In the genomic region with DNA sequence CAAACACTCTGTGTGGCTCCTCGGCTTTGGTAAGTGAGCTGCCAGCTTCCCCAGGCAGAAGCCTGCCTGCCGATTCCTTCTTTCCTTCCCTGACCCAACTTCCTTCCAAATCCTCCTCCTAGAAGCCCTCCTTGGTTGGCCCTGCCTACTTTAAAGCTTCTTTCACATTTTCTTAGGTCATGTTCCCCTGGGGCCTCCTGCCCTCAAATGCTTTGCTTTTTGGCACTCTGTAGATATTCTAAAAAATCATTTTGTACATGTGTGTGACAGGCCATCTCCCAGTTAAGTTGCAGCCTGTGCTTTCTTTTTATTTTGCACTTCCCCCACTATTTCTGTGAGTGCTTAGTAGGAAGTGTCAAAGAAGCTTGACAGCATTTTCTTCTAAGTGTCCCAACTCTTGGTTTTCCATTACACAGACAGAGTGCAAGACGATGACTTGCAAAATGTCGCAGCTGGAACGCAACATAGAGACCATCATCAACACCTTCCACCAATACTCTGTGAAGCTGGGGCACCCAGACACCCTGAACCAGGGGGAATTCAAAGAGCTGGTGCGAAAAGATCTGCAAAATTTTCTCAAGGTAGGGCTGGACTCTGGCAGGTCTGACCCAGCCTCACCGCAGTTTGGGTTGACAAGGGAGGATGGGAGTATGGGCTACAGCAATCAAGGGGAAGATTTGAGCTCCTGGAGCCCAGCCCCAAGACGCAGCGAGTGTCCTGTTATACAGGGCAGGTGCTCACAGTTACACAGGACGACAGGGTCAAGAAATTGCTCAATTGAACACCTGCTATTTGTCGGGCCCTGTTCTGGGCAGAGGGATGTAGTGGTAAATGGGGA, we compare ENCODE assay signal across 13 cellular contexts. TPM values are rescaled to one million over a fixed set of nuclear protein-coding genes. Genes with fewer than 3 reads are reported as not detected.
DNase-seq lines count a peak whose midpoint lies in the region; ATAC-seq, FAIRE-seq and TF ChIP-seq lines count a peak whose summit lies in the region.
"Had no signal": no experiment of that assay in that cellular context is flagged by ENCODE, and none has a peak within 500 bp of the region (broad histone marks: within the 10 kb centered on the region; RNA-seq: fewer than 3 reads in every experiment).

A gene (plus strand): TSS at position 2 of the 838 bp plus-strand sequence. CDS start 430 bp downstream, at position 432.

- no peak within 1 kb of the TSS for H3K9ac ChIP-seq in BLaER1

- H3K27ac ChIP-seq in BLaER1 (no peak within 1 kb of the TSS), RWPE1 (peak within 1 kb of the TSS; percentile 95), osteoblast (ENCODE audit: low read depth, low read length) (no peak within 1 kb of the TSS), caudate nucleus (ENCODE audit: low read depth, low read length) (no peak within 1 kb of the TSS)

- no peak within 1 kb of the TSS for H3K27ac Mint-ChIP-seq in glutamatergic neuron (ENCODE audit: unreplicated experiment)
- H3K27ac Mint-ChIP-seq: WTC11 had no signal

- peaks cover 22% of the 10 kb centered on the region for H3K4me1 ChIP-seq in BLaER1
- H3K4me1 ChIP-seq in osteoblast (ENCODE audit: insufficient read depth, low read length): no peaks in the 10 kb centered on the region

- H3K9me3 Mint-ChIP-seq in glutamatergic neuron (ENCODE audit: unreplicated experiment): peaks cover 10% of the 10 kb centered on the region
- H3K9me3 Mint-ChIP-seq: WTC11 had no signal

- no peak for FAIRE-seq in H54 (lab: Jason Lieb, UNC)
- FAIRE-seq: GM12878 had no signal

- H3K27me3 ChIP-seq in BLaER1 (no peaks in the 10 kb centered on the region), osteoblast (ENCODE audit: insufficient read depth, low read length) (no peaks in the 10 kb centered on the region)

- H3K27me3 Mint-ChIP-seq in glutamatergic neuron (ENCODE audit: unreplicated experiment): peaks cover 13% of the 10 kb centered on the region

- ATAC-seq in HG03025 (IDR thresholded peaks at IDR 0.05; ENCODE audit: low FRiP score, unreplicated experiment): no peak
- ATAC-seq: GM12878, WTC11 had no signal

- no peaks in the 10 kb centered on the region for H3K9me3 ChIP-seq in BLaER1
- H3K9me3 ChIP-seq in osteoblast (ENCODE audit: low read depth, low read length): no peaks in the 10 kb centered on the region

- H3K79me2 ChIP-seq in osteoblast (ENCODE audit: insufficient read depth, low read length): no peaks in the 10 kb centered on the region

- no peak within 1 kb of the TSS for H2AFZ ChIP-seq in osteoblast (ENCODE audit: low read length)

- H3K4me2 ChIP-seq in BLaER1: peak within 1 kb of the TSS; percentile 57
- no peak within 1 kb of the TSS for H3K4me2 ChIP-seq in osteoblast (ENCODE audit: insufficient read depth, low read length)

- H3K36me3 ChIP-seq in BLaER1: no peaks in the 10 kb centered on the region
- no peaks in the 10 kb centered on the region for H3K36me3 ChIP-seq in osteoblast (ENCODE audit: insufficient read depth, low read length)

- H3K4me3 Mint-ChIP-seq in glutamatergic neuron (ENCODE audit: unreplicated experiment): peak within 1 kb of the TSS; percentile 38
- H3K4me3 Mint-ChIP-seq: WTC11 had no signal

- CTCF ChIA-PET in RWPE1 (lab: Yijun Ruan, JAX): interaction anchor here (0.6 to 7.6 kb wide), 9 partner anchors 17 to 1085 kb away, joined by 3 to 143 read pairs (median 3); a partner anchor contains a TSS

- no peak within 1 kb of the TSS for H3K4me3 ChIP-seq in BLaER1
- H3K4me3 ChIP-seq in osteoblast (ENCODE audit: insufficient read depth, low read length): no peak within 1 kb of the TSS
- H3K4me3 ChIP-seq: GM12878 had no signal

- no peaks in the 10 kb centered on the region for H3K36me3 Mint-ChIP-seq in glutamatergic neuron (ENCODE audit: unreplicated experiment)
- H3K36me3 Mint-ChIP-seq: CD4-positive, CD25-positive, alpha-beta regulatory T cell; WTC11 had no signal

- H4K20me1 ChIP-seq in BLaER1 (no peaks in the 10 kb centered on the region), osteoblast (ENCODE audit: insufficient read depth, low read length) (no peaks in the 10 kb centered on the region)

- no peak for DNase-seq in RWPE1 (ENCODE audit: low spot score)
- no peak for DNase-seq in glutamatergic neuron
- DNase-seq in osteoblast (ENCODE audit: insufficient read length, low spot score, missing footprints): peak; percentile 68
- no peak for DNase-seq in caudate nucleus (lab: John Stamatoyannopoulos, UW)
- DNase-seq in H54 (ENCODE audit: insufficient read length, low spot score): no peak
- DNase-seq in NCI-H2171 (lab: John Stamatoyannopoulos, UW): no peak
- DNase-seq: CD4-positive, CD25-positive, alpha-beta regulatory T cell; hippocampal formation; NCI-H446 had no signal

- POLR2A ChIA-PET in RWPE1 (lab: Yijun Ruan, JAX; ENCODE audit: low non-redundant PET): interaction anchor here (0.7 kb wide), 1 partner anchor 10 kb away, joined by 3 read pairs; a partner anchor contains a TSS

- TF ChIP-seq POLR2A in H54 (IDR thresholded peaks at IDR 0.05; ENCODE audit: low read depth, low read length): no peak

- H3K4me1 Mint-ChIP-seq in glutamatergic neuron (ENCODE audit: low read depth, unreplicated experiment): peaks cover 21% of the 10 kb centered on the region

- TF ChIP-seq CTCF in RWPE1 (conservative IDR thresholded peaks at IDR 0.05; ENCODE audit: low read depth) (no peak), glutamatergic neuron (IDR thresholded peaks at IDR 0.05; ENCODE audit: partially characterized antibody, unreplicated experiment) (no peak), osteoblast (IDR thresholded peaks at IDR 0.05; ENCODE audit: extremely low read depth, low read depth, low read length) (no peak)

RNA-seq across cellular contexts. Expression of the gene that starts here (rescaled TPM):
- total RNA-seq in glutamatergic neuron (ENCODE audit: unreplicated experiment) (not detected), osteoblast (0.36 and 0.59 TPM in 2 replicates)
- total RNA-seq: CD4-positive, CD25-positive, alpha-beta regulatory T cell had no signal

Comparison
In these comparisons a context has a peak if more than half of its experiments do, and no peak if none do; other contexts are left out.
1. Peak in DNase-seq in osteoblast; RNA of the gene not detected or under 1 TPM.